In genomic region chr2:86584164-86584913, GRCh38 we compare ENCODE assay signal across 9 cellular contexts.
DNase-seq lines count a peak whose midpoint lies in the region; ATAC-seq and TF ChIP-seq lines count a peak whose summit lies in the region.
"Had no signal": no experiment of that assay in that cellular context is flagged by ENCODE, and none has a peak within 500 bp of the region (broad histone marks: within the 10 kb centered on the region; RNA-seq: fewer than 3 reads in every experiment).

No MANE protein-coding gene starts in this region.

- H2AFZ ChIP-seq in ACC112 (ENCODE audit: low read length, unreplicated experiment) (peak overlapping the region; percentile 74), OCI-LY3 (ENCODE audit: low read depth, low read length) (peak overlapping the region; percentile 78)

- TF ChIP-seq CTCF in OCI-LY3 (IDR thresholded peaks at IDR 0.05; ENCODE audit: low read depth, low read length): no peak
- no peak for TF ChIP-seq CTCF in fibroblast of mammary gland (conservative IDR thresholded peaks at IDR 0.05; ENCODE audit: control insufficient read depth, insufficient read depth, low read depth, low read length)

- H3K27ac ChIP-seq in ACC112 (ENCODE audit: low read depth, low read length) (peak overlapping the region; percentile 34), OCI-LY3 (ENCODE audit: low read length) (no peak overlapping the region)

- no peaks in the 10 kb centered on the region for H3K9me3 ChIP-seq in OCI-LY3 (ENCODE audit: insufficient read depth, low read length)

- H3K27me3 ChIP-seq in ACC112 (ENCODE audit: insufficient read depth, low read length) (no peaks in the 10 kb centered on the region), OCI-LY3 (ENCODE audit: low read depth, low read length) (no peaks in the 10 kb centered on the region)

- H3K9ac ChIP-seq in OCI-LY3 (ENCODE audit: low read length): no peak overlapping the region

- peak overlapping the region; percentile 17; the same call in 1 of the 2 replicates for H3K4me2 ChIP-seq in OCI-LY3 (ENCODE audit: low read length)

- H3K4me1 ChIP-seq in ACC112 (ENCODE audit: control insufficient read depth, insufficient read depth, low read length, unreplicated experiment) (no peaks in the 10 kb centered on the region), OCI-LY3 (ENCODE audit: low read length) (peaks cover 7% of the 10 kb centered on the region)

- H3K4me3 ChIP-seq in ACC112 (ENCODE audit: low read depth, low read length) (no peak overlapping the region), OCI-LY3 (ENCODE audit: low read length) (no peak overlapping the region), fibroblast of mammary gland (ENCODE audit: control insufficient read depth, low read depth, low read length) (no peak overlapping the region)

- H3K36me3 ChIP-seq in ACC112 (ENCODE audit: insufficient read depth, low read length) (no peaks in the 10 kb centered on the region), OCI-LY3 (replicated peaks; ENCODE audit: low read depth, low read length) (no peaks in the 10 kb centered on the region)

- H3K79me2 ChIP-seq in ACC112 (ENCODE audit: control insufficient read depth, insufficient read depth, low read length, unreplicated experiment) (no peaks in the 10 kb centered on the region), OCI-LY3 (ENCODE audit: low read length) (no peaks in the 10 kb centered on the region)

- ATAC-seq in GM18868 (IDR thresholded peaks at IDR 0.05; ENCODE audit: unreplicated experiment): peak; percentile 88

- DNase-seq in fibroblast of mammary gland (ENCODE audit: low read depth): peak; percentile 14
- DNase-seq in iPS-NIHi7 (ENCODE audit: extremely low spot score): no peak
- DNase-seq in NCI-H2171 treated with DMSO at 0.1 percent for 48 hours (lab: John Stamatoyannopoulos, UW): no peak
- DNase-seq in T-helper 9 cell: no peak
- no peak for DNase-seq in putamen (ENCODE audit: low spot score)
- DNase-seq: NCI-H345 had no signal

- no peaks in the 10 kb centered on the region for H4K20me1 ChIP-seq in OCI-LY3 (ENCODE audit: insufficient read depth, low read length)
